17 cellular contexts compared by ENCODE assay signal in genomic region chr15:39336926-39337325, GRCh38.
DNase-seq lines count a peak whose midpoint lies in the region; ATAC-seq and TF ChIP-seq lines count a peak whose summit lies in the region.
"Had no signal": no experiment of that assay in that cellular context is flagged by ENCODE, and none has a peak within 500 bp of the region (broad histone marks: within the 10 kb centered on the region; RNA-seq: fewer than 3 reads in every experiment).

No MANE protein-coding gene starts in this region.

- no peak overlapping the region for H3K4me3 ChIP-seq in GM23248
- H3K4me3 ChIP-seq in cardiac fibroblast (replicated peaks in 1 of 2; ENCODE audit: low read depth in 2 of 2, low read length in 2 of 2) = no peak overlapping the region
- H3K4me3 ChIP-seq in fibroblast of pulmonary artery (replicated peaks; ENCODE audit: low read depth, low read length) = no peak overlapping the region
- no peak overlapping the region for H3K4me3 ChIP-seq in left ventricle myocardium inferior

- peak; percentile 9 for DNase-seq in GM23248
- peak; percentile 10 to 28 for DNase-seq in cardiac fibroblast (ENCODE audit: low read depth in 2 of 2)
- peak; percentile 22 for DNase-seq in fibroblast of pulmonary artery (ENCODE audit: low read depth)
- peak; percentile 28 for DNase-seq in smooth muscle cell of the brain vasculature (ENCODE audit: low read depth, low spot score)
- no peak for DNase-seq in AG08395 (ENCODE audit: low spot score)
- no peak for DNase-seq in activated CD4-positive, alpha-beta T cell treated with anti-CD3 and anti-CD28 coated beads for 36 hours
- DNase-seq in left ventricle myocardium inferior = no peak
- DNase-seq: BE2C; CD4-positive, CD25-positive, alpha-beta regulatory T cell; Kasumi-1; MM.1S; NCI-H1048; NCI-H1436; NCI-H187 treated with DMSO at 0.1 percent for 48 hours; NCI-H2227 treated with DMSO at 0.1 percent for 48 hours; NCI-H510A had no signal

- H3K27ac ChIP-seq in GM23248 = no peak overlapping the region
- no peak overlapping the region for H3K27ac ChIP-seq in left ventricle myocardium inferior (replicated peaks)

- no peak overlapping the region for H2AFZ ChIP-seq in GM23248

- H3K4me2 ChIP-seq in GM23248 (ENCODE audit: unreplicated experiment) = no peak overlapping the region

- CTCF ChIA-PET in activated CD4-positive, alpha-beta T cell treated with anti-CD3 and anti-CD28 coated beads for 36 hours (lab: Charles Lee) = no interaction called here

- ATAC-seq in HG02642 (IDR thresholded peaks at IDR 0.05; ENCODE audit: poor library complexity, unreplicated experiment) = no peak
- no peak for ATAC-seq in activated CD4-positive, alpha-beta T cell treated with anti-CD3 and anti-CD28 coated beads for 36 hours

- in situ Hi-C loops in GM23248 (cut with MboI) = no loop called here

- peaks cover 12% of the 10 kb centered on the region for H3K4me1 ChIP-seq in GM23248 (ENCODE audit: insufficient read depth)
- H3K4me1 ChIP-seq in left ventricle myocardium inferior = peaks cover 5% of the 10 kb centered on the region
- H3K4me1 ChIP-seq: BE2C had no signal

- H3K9me2 ChIP-seq in GM23248 (ENCODE audit: insufficient read depth) = no peaks in the 10 kb centered on the region

- H3K79me2 ChIP-seq in GM23248 (ENCODE audit: insufficient read depth) = no peaks in the 10 kb centered on the region

- H3K9ac ChIP-seq in GM23248 = no peak overlapping the region

- POLR2A ChIA-PET in activated CD4-positive, alpha-beta T cell treated with anti-CD3 and anti-CD28 coated beads for 36 hours (lab: Charles Lee) = no interaction called here

- H4K20me1 ChIP-seq in GM23248 (ENCODE audit: insufficient read depth) = no peaks in the 10 kb centered on the region

- no peak for TF ChIP-seq CTCF in cardiac fibroblast (IDR thresholded peaks at IDR 0.05; ENCODE audit: low read depth, low read length)
- no peak for TF ChIP-seq CTCF in fibroblast of pulmonary artery (IDR thresholded peaks at IDR 0.05; ENCODE audit: low read length, missing control alignments)
- TF ChIP-seq CTCF in left ventricle myocardium inferior (IDR thresholded peaks at IDR 0.05; ENCODE audit: borderline replicate concordance) = no peak

- intact Hi-C loops in activated CD4-positive, alpha-beta T cell treated with anti-CD3 and anti-CD28 coated beads for 36 hours (cut with DNase I, micrococcal nuclease) = no loop called here
- intact Hi-C loops in left ventricle myocardium inferior (cut with micrococcal nuclease) = no loop called here

- H3K36me3 ChIP-seq in GM23248 (ENCODE audit: low read depth) = no peaks in the 10 kb centered on the region
- no peaks in the 10 kb centered on the region for H3K36me3 ChIP-seq in left ventricle myocardium inferior
- H3K36me3 ChIP-seq: BE2C had no signal

- no peaks in the 10 kb centered on the region for H3K36me3 Mint-ChIP-seq in activated CD4-positive, alpha-beta T cell treated with anti-CD3 and anti-CD28 coated beads for 36 hours (ENCODE audit: low read depth)
- H3K36me3 Mint-ChIP-seq: CD4-positive, CD25-positive, alpha-beta regulatory T cell had no signal

- no peaks in the 10 kb centered on the region for H3K27me3 Mint-ChIP-seq in activated CD4-positive, alpha-beta T cell treated with anti-CD3 and anti-CD28 coated beads for 36 hours

- peaks cover 7% of the 10 kb centered on the region for H3F3A ChIP-seq in GM23248 (ENCODE audit: insufficient read depth)

- no peaks in the 10 kb centered on the region for H3K9me3 Mint-ChIP-seq in activated CD4-positive, alpha-beta T cell treated with anti-CD3 and anti-CD28 coated beads for 36 hours (ENCODE audit: low read depth)

- WGBS in GM23248 (ENCODE audit: low coverage in 1 of 2, low lambda C conversion rate in 2 of 2, missing lambda C conversion rate in 2 of 2), 2 experiments = 76 to 77% methylated on average over 5 of the region's 5 CpGs

- H3K4me3 Mint-ChIP-seq in activated CD4-positive, alpha-beta T cell treated with anti-CD3 and anti-CD28 coated beads for 36 hours = no peak overlapping the region
- H3K4me3 Mint-ChIP-seq: CD4-positive, CD25-positive, alpha-beta regulatory T cell had no signal

- H3K4me1 Mint-ChIP-seq in activated CD4-positive, alpha-beta T cell treated with anti-CD3 and anti-CD28 coated beads for 36 hours = no peaks in the 10 kb centered on the region
- H3K4me1 Mint-ChIP-seq: CD4-positive, CD25-positive, alpha-beta regulatory T cell had no signal

- H3K27me3 ChIP-seq in GM23248 (replicated peaks; ENCODE audit: insufficient read depth) = no peaks in the 10 kb centered on the region
- no peaks in the 10 kb centered on the region for H3K27me3 ChIP-seq in left ventricle myocardium inferior (ENCODE audit: low read depth)
- H3K27me3 ChIP-seq: BE2C had no signal

- H3K9me3 ChIP-seq in GM23248 (ENCODE audit: low read depth) (no peaks in the 10 kb centered on the region), left ventricle myocardium inferior (replicated peaks) (no peaks in the 10 kb centered on the region)
- H3K9me3 ChIP-seq: BE2C had no signal

- no peak overlapping the region for H3K27ac Mint-ChIP-seq in activated CD4-positive, alpha-beta T cell treated with anti-CD3 and anti-CD28 coated beads for 36 hours
- H3K27ac Mint-ChIP-seq: CD4-positive, CD25-positive, alpha-beta regulatory T cell had no signal

Comparison
In these comparisons a context has a peak if more than half of its experiments do, and no peak if none do; other contexts are left out.
1. DNase-seq: peak in GM23248 (single experiment), cardiac fibroblast (2 of 2), fibroblast of pulmonary artery (single experiment) and smooth muscle cell of the brain vasculature (single experiment); none in AG08395 (single experiment), activated CD4-positive, alpha-beta T cell treated with anti-CD3 and anti-CD28 coated beads for 36 hours (single experiment) and left ventricle myocardium inferior (single experiment).